ENCODE assay signal across 23 cellular contexts in genomic region chr14:105358140-105358846, GRCh38. TPM values are rescaled to one million over a fixed set of nuclear protein-coding genes. Genes with fewer than 3 reads are reported as not detected.
"Had no signal": no experiment of that assay in that cellular context is flagged by ENCODE, and none has a peak within 500 bp of the region (broad histone marks: within the 10 kb centered on the region; RNA-seq: fewer than 3 reads in every experiment).

No MANE protein-coding gene starts in this region.

- H2AFZ ChIP-seq: neural progenitor cell had no signal

- FAIRE-seq: frontal cortex, keratinocyte, pancreas, urothelium cell line had no signal

- H3K27me3 ChIP-seq: dorsolateral prefrontal cortex, heart right ventricle, neural progenitor cell, pancreas, right lobe of liver, spleen, stomach, transverse colon had no signal

- H3K4me3 ChIP-seq: dorsolateral prefrontal cortex, heart right ventricle, neural progenitor cell, pancreas, prostate gland, right lobe of liver, spleen, stomach, thoracic aorta, transverse colon had no signal

- DNase-seq: cortex of kidney; dorsolateral prefrontal cortex; effector CD8-positive, alpha-beta T cell; heart right ventricle; immature natural killer cell; natural killer cell; occipital lobe; right lobe of liver; spleen; stimulated activated CD4-positive, alpha-beta T cell treated with anti-CD3 and anti-CD28 coated beads, Interleukin-15, amount 100 ng/mL, for 24 hours; stimulated activated CD4-positive, alpha-beta T cell treated with anti-CD3 and anti-CD28 coated beads, Interleukin-1b, Interleukin-23, amount 100 ng/mL, for 48 hours; stimulated activated CD4-positive, alpha-beta T cell treated with anti-CD3 and anti-CD28 coated beads, Interleukin-4, amount 100 ng/mL, for 24 hours; stomach; substantia nigra; transverse colon had no signal

- H3K27ac ChIP-seq: dorsolateral prefrontal cortex, heart right ventricle, neural progenitor cell, pancreas, prostate gland, right lobe of liver, spleen, stomach, thoracic aorta, transverse colon had no signal

- H3K9ac ChIP-seq: neural progenitor cell had no signal

- H3K9me3 ChIP-seq: pancreas, prostate gland, right lobe of liver, spleen, stomach, thoracic aorta, transverse colon had no signal

- H3K4me2 ChIP-seq: neural progenitor cell had no signal

- H3K36me3 ChIP-seq: neural progenitor cell, right lobe of liver had no signal

- ATAC-seq: stimulated activated memory B cell treated with anti-CD40 and anti-IgM and Interleukin-4, amounts not matched to agents 10 μg/mL and 1 μg/mL and 100 μg/mL, for 72 hours had no signal

- H3K4me1 ChIP-seq: heart right ventricle, pancreas, prostate gland, right lobe of liver, spleen, stomach, transverse colon had no signal

RNA-seq across cellular contexts. Expression of gene TEX22, which starts 40.0 kb away (rescaled TPM):
- total RNA-seq: thoracic aorta had no signal
